8 cellular contexts compared by ENCODE assay signal in genomic region chr20:63102720-63103375, GRCh38.
DNase-seq lines count a peak whose midpoint lies in the region; ATAC-seq, FAIRE-seq and TF ChIP-seq lines count a peak whose summit lies in the region.

No MANE protein-coding gene starts in this region.

- FAIRE-seq in endothelial cell of umbilical vein (lab: Jason Lieb, UNC), result no peak

- TF ChIP-seq POLR2A in endothelial cell of umbilical vein (IDR thresholded peaks at IDR 0.05; ENCODE audit: low read depth, low read length), result no peak

- no peaks in the 10 kb centered on the region for H3K9me1 ChIP-seq in endothelial cell of umbilical vein (replicated peaks; ENCODE audit: control insufficient read depth, extremely low read depth, insufficient read depth, low read length)

- H3K4me3 Mint-ChIP-seq in HFFc6, result peak overlapping the region; percentile 76
- H3K4me3 Mint-ChIP-seq in activated CD4-positive, alpha-beta memory T cell treated with anti-CD3 and anti-CD28 coated beads, Interleukin-2, amount 10 ng/mL, durations not matched to agents 7 days and 5 days, result peak overlapping the region; percentile 80
- peak overlapping the region; percentile 80 for H3K4me3 Mint-ChIP-seq in natural killer cell
- H3K4me3 Mint-ChIP-seq in stimulated activated memory B cell treated with anti-CD40 and anti-IgM and Interleukin-4, amounts not matched to agents 10 μg/mL and 1 μg/mL and 100 μg/mL, for 72 hours, result peak overlapping the region; percentile 79

- H3K36me3 ChIP-seq in endothelial cell of umbilical vein (ENCODE audit: control insufficient read depth in 2 of 2, extremely low read depth in 1 of 2, insufficient read depth in 2 of 2, low read length in 2 of 2), result no peaks in the 10 kb centered on the region

- peak overlapping the region; percentile 89 for H2AFZ ChIP-seq in endothelial cell of umbilical vein (ENCODE audit: low read depth, low read length)

- peak; percentile 57 to 60 (median 59) for ATAC-seq in natural killer cell
- peak; percentile 54 for ATAC-seq in stimulated activated memory B cell treated with anti-CD40 and anti-IgM and Interleukin-4, amounts not matched to agents 10 μg/mL and 1 μg/mL and 100 μg/mL, for 72 hours
- no peak for ATAC-seq in GM21515 (IDR thresholded peaks at IDR 0.05; ENCODE audit: unreplicated experiment)

- no peak overlapping the region for H3K27ac ChIP-seq in endothelial cell of umbilical vein (ENCODE audit: insufficient read depth, low read depth, low read length)

- H3K27ac Mint-ChIP-seq in HFFc6 (no peak overlapping the region), natural killer cell (peak overlapping the region in 1 of 2 donors; percentile 92)
- peak overlapping the region; percentile 82 for H3K27ac Mint-ChIP-seq in activated CD4-positive, alpha-beta memory T cell treated with anti-CD3 and anti-CD28 coated beads, Interleukin-2, amount 10 ng/mL, durations not matched to agents 7 days and 5 days
- peak overlapping the region; percentile 87 for H3K27ac Mint-ChIP-seq in stimulated activated memory B cell treated with anti-CD40 and anti-IgM and Interleukin-4, amounts not matched to agents 10 μg/mL and 1 μg/mL and 100 μg/mL, for 72 hours

- no peak for TF ChIP-seq CTCF in AG04449 (IDR thresholded peaks at IDR 0.05; ENCODE audit: insufficient read depth, low read length, missing control alignments)
- TF ChIP-seq CTCF in HFFc6 (IDR thresholded peaks at IDR 0.05), result no peak
- TF ChIP-seq CTCF in endothelial cell of umbilical vein (IDR thresholded peaks at IDR 0.05; ENCODE audit: extremely low read depth in 1 of 2, insufficient read depth in 1 of 2, low read depth in 1 of 2, low read length in 2 of 2), result no peak
- TF ChIP-seq CTCF in natural killer cell (IDR thresholded peaks at IDR 0.05), result no peak

- DNase-seq in AG04449 (ENCODE audit: low read depth, low spot score) (no peak), HFFc6 (peak; percentile 10), endothelial cell of umbilical vein (ENCODE audit: low read depth, low spot score) (no peak), natural killer cell (peak; percentile 36), NCI-H187 (lab: John Stamatoyannopoulos, UW) (no peak)
- peak; percentile 72 for DNase-seq in activated CD4-positive, alpha-beta memory T cell treated with anti-CD3 and anti-CD28 coated beads, Interleukin-2, amount 10 ng/mL, durations not matched to agents 7 days and 5 days

- BruUV-seq in endothelial cell of umbilical vein (replicated peaks; lab: Mats Ljungman, UMichigan), result no TSS peak

- H3K4me1 Mint-ChIP-seq in HFFc6 (ENCODE audit: low read depth) (no peaks in the 10 kb centered on the region), natural killer cell (peaks cover 5 to 7% of the 10 kb centered on the region in 2 donors)
- H3K4me1 Mint-ChIP-seq in activated CD4-positive, alpha-beta memory T cell treated with anti-CD3 and anti-CD28 coated beads, Interleukin-2, amount 10 ng/mL, durations not matched to agents 7 days and 5 days, result peaks cover 8% of the 10 kb centered on the region
- H3K4me1 Mint-ChIP-seq in stimulated activated memory B cell treated with anti-CD40 and anti-IgM and Interleukin-4, amounts not matched to agents 10 μg/mL and 1 μg/mL and 100 μg/mL, for 72 hours, result no peaks in the 10 kb centered on the region

- no peaks in the 10 kb centered on the region for H3K9me3 ChIP-seq in endothelial cell of umbilical vein (replicated peaks; ENCODE audit: control insufficient read depth, insufficient read depth, low read length)

- H3K79me2 ChIP-seq in endothelial cell of umbilical vein (ENCODE audit: control insufficient read depth, insufficient read depth, low read length), result no peaks in the 10 kb centered on the region

- intact Hi-C loops in endothelial cell of umbilical vein (cut with micrococcal nuclease), result no loop called here
- intact Hi-C loops in natural killer cell (cut with micrococcal nuclease), result no loop called here

- peaks cover 4% of the 10 kb centered on the region for H3K4me1 ChIP-seq in endothelial cell of umbilical vein (ENCODE audit: control insufficient read depth, extremely low read depth, insufficient read depth, low read length)

- H3K27me3 ChIP-seq in endothelial cell of umbilical vein (ENCODE audit: control insufficient read depth in 2 of 2, insufficient read depth in 2 of 2, low read length in 2 of 2), result no peaks in the 10 kb centered on the region

- H3K4me3 ChIP-seq in AG04449 (ENCODE audit: low read depth, low read length) (peak overlapping the region; percentile 63), endothelial cell of umbilical vein (replicated peaks in 1 of 3; ENCODE audit: insufficient read depth in 1 of 3, low read depth in 1 of 3, low read length in 3 of 3) (peak overlapping the region in 2 of 3 experiments; percentile 46 to 55)

- H4K20me1 ChIP-seq in endothelial cell of umbilical vein (replicated peaks; ENCODE audit: control insufficient read depth, extremely low read depth, insufficient read depth, low read length), result no peaks in the 10 kb centered on the region

- H3K9me3 Mint-ChIP-seq in HFFc6 (no peaks in the 10 kb centered on the region), natural killer cell (no peaks in the 10 kb centered on the region)
- no peaks in the 10 kb centered on the region for H3K9me3 Mint-ChIP-seq in activated CD4-positive, alpha-beta memory T cell treated with anti-CD3 and anti-CD28 coated beads, Interleukin-2, amount 10 ng/mL, durations not matched to agents 7 days and 5 days
- peaks cover 8% of the 10 kb centered on the region for H3K9me3 Mint-ChIP-seq in stimulated activated memory B cell treated with anti-CD40 and anti-IgM and Interleukin-4, amounts not matched to agents 10 μg/mL and 1 μg/mL and 100 μg/mL, for 72 hours

- POLR2A ChIA-PET in AG04449 (lab: Yijun Ruan, JAX), result no interaction called here
- POLR2A ChIA-PET in activated CD4-positive, alpha-beta memory T cell treated with anti-CD3 and anti-CD28 coated beads, Interleukin-2, amount 10 ng/mL, durations not matched to agents 7 days and 5 days (lab: Charles Lee), result no interaction called here
- POLR2A ChIA-PET in endothelial cell of umbilical vein (lab: Charles Lee), result no interaction called here

- peaks cover 10% of the 10 kb centered on the region for H3K27me3 Mint-ChIP-seq in HFFc6 (ENCODE audit: insufficient read depth)
- no peaks in the 10 kb centered on the region for H3K27me3 Mint-ChIP-seq in activated CD4-positive, alpha-beta memory T cell treated with anti-CD3 and anti-CD28 coated beads, Interleukin-2, amount 10 ng/mL, durations not matched to agents 7 days and 5 days
- H3K27me3 Mint-ChIP-seq in natural killer cell (ENCODE audit: low read depth in 2 of 2), result no peaks in the 10 kb centered on the region
- H3K27me3 Mint-ChIP-seq in stimulated activated memory B cell treated with anti-CD40 and anti-IgM and Interleukin-4, amounts not matched to agents 10 μg/mL and 1 μg/mL and 100 μg/mL, for 72 hours, result peaks cover 18% of the 10 kb centered on the region

- dilution Hi-C loops in endothelial cell of umbilical vein (cut with MboI; ENCODE audit: extremely low pct_ligation_motif_present, low sequenced_read_pairs), result no loop called here

- H3K36me3 Mint-ChIP-seq in HFFc6 (ENCODE audit: low read depth) (no peaks in the 10 kb centered on the region), natural killer cell (no peaks in the 10 kb centered on the region)
- H3K36me3 Mint-ChIP-seq in activated CD4-positive, alpha-beta memory T cell treated with anti-CD3 and anti-CD28 coated beads, Interleukin-2, amount 10 ng/mL, durations not matched to agents 7 days and 5 days (ENCODE audit: low read depth), result no peaks in the 10 kb centered on the region
- H3K36me3 Mint-ChIP-seq in stimulated activated memory B cell treated with anti-CD40 and anti-IgM and Interleukin-4, amounts not matched to agents 10 μg/mL and 1 μg/mL and 100 μg/mL, for 72 hours, result no peaks in the 10 kb centered on the region

- peak overlapping the region; percentile 82 for H3K4me2 ChIP-seq in endothelial cell of umbilical vein (ENCODE audit: insufficient read depth, low read length)

- H3K9ac ChIP-seq in endothelial cell of umbilical vein (replicated peaks; ENCODE audit: extremely low read depth, insufficient read depth, low read length), result no peak overlapping the region

- CTCF ChIA-PET in AG04449 (lab: Yijun Ruan, JAX) (no interaction called here), endothelial cell of umbilical vein (lab: Charles Lee) (interaction anchor here (0.6 kb wide), 1 partner anchor 47 kb away, joined by 3 read pairs; no protein-coding TSS in a partner anchor)
- CTCF ChIA-PET in activated CD4-positive, alpha-beta memory T cell treated with anti-CD3 and anti-CD28 coated beads, Interleukin-2, amount 10 ng/mL, durations not matched to agents 7 days and 5 days (lab: Charles Lee), result no interaction called here

TF ChIP-seq in endothelial cell of umbilical vein, 7 proteins besides CTCF, POLR2A, EP300 and RAD21:
- no peak for TF ChIP-seq MAX (IDR thresholded peaks at IDR 0.05; ENCODE audit: insufficient read depth, insufficient read length)
- TF ChIP-seq MYC (IDR thresholded peaks at IDR 0.05; ENCODE audit: low read depth, low read length), result no peak
- TF ChIP-seq EZH2 (IDR thresholded peaks at IDR 0.05; ENCODE audit: borderline replicate concordance, low read depth, low read length, severe bottlenecking), result no peak
- TF ChIP-seq GATA2 (IDR thresholded peaks at IDR 0.05; ENCODE audit: insufficient read depth, insufficient read length, low read depth, low read length), result no peak
- TF ChIP-seq POLR2AphosphoS5 (IDR thresholded peaks at IDR 0.05; ENCODE audit: insufficient read depth, low read depth, low read length), result no peak
- TF ChIP-seq FOS (IDR thresholded peaks at IDR 0.05; ENCODE audit: borderline replicate concordance, insufficient read depth, low read length), result no peak
- TF ChIP-seq JUN (IDR thresholded peaks at IDR 0.05; ENCODE audit: borderline replicate concordance, insufficient read depth, insufficient read length, low read depth), result no peak
TF ChIP-seq in endothelial cell of umbilical vein: peak in this region for 0.

Comparison
In these comparisons a context has a peak if more than half of its experiments do, and no peak if none do; other contexts are left out.
1. DNase-seq: peak in HFFc6 (single experiment), activated CD4-positive, alpha-beta memory T cell treated with anti-CD3 and anti-CD28 coated beads, Interleukin-2, amount 10 ng/mL, durations not matched to agents 7 days and 5 days (single experiment) and natural killer cell (single experiment); none in AG04449 (single experiment), endothelial cell of umbilical vein (single experiment) and NCI-H187 (0 of 2).
2. Peak in every context shown above with its lines, with median percentiles within 50 percentile points of each other: H3K4me3 Mint-ChIP-seq.